ENCODE assay signal across 28 cellular contexts in genomic region chr6:144394209-144394608, GRCh38.
A peak's percentile ranks its signal among the peaks of the same experiment; 100 is the strongest.
DNase-seq lines count a peak whose midpoint lies in the region; ATAC-seq, FAIRE-seq and TF ChIP-seq lines count a peak whose summit lies in the region.
"Had no signal": no experiment of that assay in that cellular context is flagged by ENCODE, and none has a peak within 500 bp of the region (broad histone marks: within the 10 kb centered on the region; RNA-seq: fewer than 3 reads in every experiment).

No MANE protein-coding gene starts in this region.

- peaks cover 81 to 83% of the 10 kb centered on the region in 2 donors for H3K4me1 Mint-ChIP-seq in natural killer cell
- peaks cover 45 to 54% of the 10 kb centered on the region in 2 donors for H3K4me1 Mint-ChIP-seq in natural killer cell treated with Interleukin-12 subunit alpha and Interleukin-12 subunit beta and Interleukin-15 and Interleukin-18, amount 100 ng/mL, for 72 hours (ENCODE audit: low read depth in 2 of 2)
- peaks cover 67% of the 10 kb centered on the region for H3K4me1 Mint-ChIP-seq in central memory CD8-positive, alpha-beta T cell
- peaks cover 23% of the 10 kb centered on the region for H3K4me1 Mint-ChIP-seq in stimulated activated naive CD8-positive, alpha-beta T cell treated with anti-CD3 and anti-CD28 coated beads, Interleukin-15, amount 100 ng/mL, for 72 hours
- H3K4me1 Mint-ChIP-seq in effector memory CD8-positive, alpha-beta T cell (ENCODE audit: low read depth in 2 of 2) = peaks cover 40 to 72% of the 10 kb centered on the region in 2 donors

- intact Hi-C loops in natural killer cell (cut with micrococcal nuclease) = no loop called here

- no peak for TF ChIP-seq CTCF in natural killer cell (IDR thresholded peaks at IDR 0.05)

- H3K27me3 Mint-ChIP-seq in natural killer cell (ENCODE audit: low read depth in 2 of 2) = no peaks in the 10 kb centered on the region
- no peaks in the 10 kb centered on the region for H3K27me3 Mint-ChIP-seq in natural killer cell treated with Interleukin-12 subunit alpha and Interleukin-12 subunit beta and Interleukin-15 and Interleukin-18, amount 100 ng/mL, for 72 hours
- no peaks in the 10 kb centered on the region for H3K27me3 Mint-ChIP-seq in central memory CD8-positive, alpha-beta T cell
- no peaks in the 10 kb centered on the region for H3K27me3 Mint-ChIP-seq in stimulated activated naive CD8-positive, alpha-beta T cell treated with anti-CD3 and anti-CD28 coated beads, Interleukin-15, amount 100 ng/mL, for 72 hours
- H3K27me3 Mint-ChIP-seq in effector memory CD8-positive, alpha-beta T cell = no peaks in the 10 kb centered on the region
- H3K27me3 Mint-ChIP-seq: activated naive CD8-positive, alpha-beta T cell treated with anti-CD3 and anti-CD28 coated beads, Interleukin-2, amount 10 ng/mL, durations not matched to agents 7 days and 5 days; dendritic cell treated with granulocyte-macrophage colony-stimulating factor and Interleukin-4, amounts not matched to agents 40 ng/mL and 50 ng/mL, for 4 days had no signal

- peak in 1 of 3 donors; percentile 12 for ATAC-seq in natural killer cell
- ATAC-seq in natural killer cell treated with Interleukin-12 subunit alpha and Interleukin-12 subunit beta and Interleukin-15 and Interleukin-18, amount 100 ng/mL, for 72 hours = no peak
- no peak for ATAC-seq in central memory CD8-positive, alpha-beta T cell (replicated peaks; ENCODE audit: extremely low read depth, poor library complexity, severe bottlenecking)
- ATAC-seq in stimulated activated naive CD8-positive, alpha-beta T cell treated with anti-CD3 and anti-CD28 coated beads, Interleukin-15, amount 100 ng/mL, for 72 hours = peak; percentile 52
- ATAC-seq in effector memory CD8-positive, alpha-beta T cell (replicated peaks) = no peak
- ATAC-seq: esophagus mucosa, heart left ventricle, left ventricle myocardium superior had no signal

- peaks cover 8% of the 10 kb centered on the region for H3K36me3 Mint-ChIP-seq in natural killer cell
- H3K36me3 Mint-ChIP-seq in natural killer cell treated with Interleukin-12 subunit alpha and Interleukin-12 subunit beta and Interleukin-15 and Interleukin-18, amount 100 ng/mL, for 72 hours = peaks cover 20% of the 10 kb centered on the region
- peaks cover 8% of the 10 kb centered on the region for H3K36me3 Mint-ChIP-seq in central memory CD8-positive, alpha-beta T cell (ENCODE audit: insufficient read depth)
- H3K36me3 Mint-ChIP-seq in effector memory CD8-positive, alpha-beta T cell (ENCODE audit: insufficient read depth) = peaks cover 5% of the 10 kb centered on the region

- H3K4me3 Mint-ChIP-seq in natural killer cell = no peak overlapping the region
- no peak overlapping the region for H3K4me3 Mint-ChIP-seq in natural killer cell treated with Interleukin-12 subunit alpha and Interleukin-12 subunit beta and Interleukin-15 and Interleukin-18, amount 100 ng/mL, for 72 hours
- H3K4me3 Mint-ChIP-seq in central memory CD8-positive, alpha-beta T cell = no peak overlapping the region
- no peak overlapping the region for H3K4me3 Mint-ChIP-seq in stimulated activated naive CD8-positive, alpha-beta T cell treated with anti-CD3 and anti-CD28 coated beads, Interleukin-15, amount 100 ng/mL, for 72 hours
- H3K4me3 Mint-ChIP-seq in effector memory CD8-positive, alpha-beta T cell = no peak overlapping the region
- H3K4me3 Mint-ChIP-seq: activated naive CD8-positive, alpha-beta T cell treated with anti-CD3 and anti-CD28 coated beads, Interleukin-2, amount 10 ng/mL, durations not matched to agents 7 days and 5 days; dendritic cell treated with granulocyte-macrophage colony-stimulating factor and Interleukin-4, amounts not matched to agents 40 ng/mL and 50 ng/mL, for 4 days had no signal

- peak; percentile 69 for FAIRE-seq in RCC 7860 (lab: Jason Lieb, UNC)
- FAIRE-seq: astrocyte, kidney had no signal

- no peak for DNase-seq in natural killer cell
- no peak for DNase-seq in natural killer cell treated with Interleukin-12 subunit alpha and Interleukin-12 subunit beta and Interleukin-15 and Interleukin-18, amount 100 ng/mL, for 72 hours (ENCODE audit: low spot score)
- DNase-seq in RCC 7860 (ENCODE audit: low spot score) = peak; percentile 40
- DNase-seq in central memory CD8-positive, alpha-beta T cell (ENCODE audit: low spot score in 2 of 2) = no peak
- DNase-seq in stimulated activated naive CD8-positive, alpha-beta T cell treated with anti-CD3 and anti-CD28 coated beads, Interleukin-15, amount 100 ng/mL, for 72 hours = no peak
- no peak for DNase-seq in NCI-H2227 treated with DMSO at 0.1 percent for 48 hours (lab: John Stamatoyannopoulos, UW)
- DNase-seq in NCI-H526 treated with DMSO at 0.1 percent for 48 hours (lab: John Stamatoyannopoulos, UW) = no peak
- no peak for DNase-seq in effector memory CD8-positive, alpha-beta T cell
- DNase-seq: activated naive CD8-positive, alpha-beta T cell treated with anti-CD3 and anti-CD28 coated beads, Interleukin-2, amount 10 ng/mL, durations not matched to agents 7 days and 5 days; C1 segment of cervical spinal cord; central memory CD4-positive, alpha-beta T cell; heart left ventricle; kidney; left ventricle myocardium superior; NCI-H1048; NCI-H1694; NCI-H446; NCI-H82; posterior cingulate gyrus; RPMI8226; spleen; substantia nigra; T1000; trophoblast cell had no signal

- H3K9me3 Mint-ChIP-seq in natural killer cell = peaks cover 0 to 3% of the 10 kb centered on the region in 2 donors
- peaks cover 7% of the 10 kb centered on the region for H3K9me3 Mint-ChIP-seq in natural killer cell treated with Interleukin-12 subunit alpha and Interleukin-12 subunit beta and Interleukin-15 and Interleukin-18, amount 100 ng/mL, for 72 hours
- H3K9me3 Mint-ChIP-seq in central memory CD8-positive, alpha-beta T cell = no peaks in the 10 kb centered on the region
- peaks cover 17 to 21% of the 10 kb centered on the region in 2 donors for H3K9me3 Mint-ChIP-seq in stimulated activated naive CD8-positive, alpha-beta T cell treated with anti-CD3 and anti-CD28 coated beads, Interleukin-15, amount 100 ng/mL, for 72 hours
- peaks cover 3 to 7% of the 10 kb centered on the region in 2 donors for H3K9me3 Mint-ChIP-seq in effector memory CD8-positive, alpha-beta T cell

- peak overlapping the region; percentile 59 to 67 for H3K27ac Mint-ChIP-seq in natural killer cell
- H3K27ac Mint-ChIP-seq in natural killer cell treated with Interleukin-12 subunit alpha and Interleukin-12 subunit beta and Interleukin-15 and Interleukin-18, amount 100 ng/mL, for 72 hours = peak overlapping the region in 1 of 2 donors; percentile 3
- peak overlapping the region; percentile 27 for H3K27ac Mint-ChIP-seq in central memory CD8-positive, alpha-beta T cell (ENCODE audit: low read depth)
- H3K27ac Mint-ChIP-seq in stimulated activated naive CD8-positive, alpha-beta T cell treated with anti-CD3 and anti-CD28 coated beads, Interleukin-15, amount 100 ng/mL, for 72 hours = no peak overlapping the region
- peak overlapping the region in 1 of 2 donors; percentile 41 for H3K27ac Mint-ChIP-seq in effector memory CD8-positive, alpha-beta T cell
- H3K27ac Mint-ChIP-seq: activated T-helper 2 cell treated with anti-CD3 and anti-CD28 coated beads, Interferon-gamma antibody, Interleukin-2, Interleukin-4, amounts not matched to agents 10 μg/mL and 5 μg/mL and 100 μg/mL, durations not matched to agents 14 hours and 24 hours and 36 hours had no signal

Comparison
In these comparisons a context has a peak if more than half of its experiments do, and no peak if none do; other contexts are left out.
1. H3K27ac Mint-ChIP-seq: peak in natural killer cell (2 of 2) and central memory CD8-positive, alpha-beta T cell (single experiment); none in stimulated activated naive CD8-positive, alpha-beta T cell treated with anti-CD3 and anti-CD28 coated beads, Interleukin-15, amount 100 ng/mL, for 72 hours (0 of 2).